Comparison of ENCODE assay signal across 9 cellular contexts in genomic region chr22:45867118-45867905, GRCh38.
A peak's percentile ranks its signal among the peaks of the same experiment; 100 is the strongest.
DNase-seq lines count a peak whose midpoint lies in the region; FAIRE-seq and TF ChIP-seq lines count a peak whose summit lies in the region.
"Had no signal": no experiment of that assay in that cellular context is flagged by ENCODE, and none has a peak within 500 bp of the region (broad histone marks: within the 10 kb centered on the region; RNA-seq: fewer than 3 reads in every experiment).

No MANE protein-coding gene starts in this region.

- H3K9ac ChIP-seq in keratinocyte (ENCODE audit: control insufficient read depth, extremely low read depth, insufficient read depth, low read length), result no peak overlapping the region

- no peak for FAIRE-seq in keratinocyte (lab: Jason Lieb, UNC)

- DNase-seq in H7 (peak; percentile 91), coronary artery (ENCODE audit: low spot score) (no peak), keratinocyte (ENCODE audit: low read depth, low spot score) (no peak), HUDEP-2 (lab: John Stamatoyannopoulos, UW; ENCODE audit: unreplicated experiment in 76 of 76) (no peak), NOMO-1 treated with DMSO at 0.1 percent for 48 hours (lab: John Stamatoyannopoulos, UW; ENCODE audit: unreplicated experiment) (no peak), DMS 273 treated with DMSO at 0.1 percent for 48 hours (lab: John Stamatoyannopoulos, UW) (no peak)
- DNase-seq in stimulated activated CD4-positive, alpha-beta T cell treated with anti-CD3 and anti-CD28 coated beads, Interleukin-4, amount 100 ng/mL, for 24 hours, result no peak
- DNase-seq: stimulated activated CD4-positive, alpha-beta T cell treated with anti-CD3 and anti-CD28 coated beads, Interleukin-1b, Interleukin-23, amount 100 ng/mL, for 48 hours had no signal

- H3K27ac ChIP-seq in coronary artery (no peak overlapping the region), keratinocyte (ENCODE audit: control insufficient read depth, insufficient read depth, low read length) (no peak overlapping the region), skin epidermis (peak overlapping the region in 3 of 21 experiments; percentile 20 to 34 (median 27))

- dilution Hi-C loops in keratinocyte (cut with MboI; ENCODE audit: extremely low pct_ligation_motif_present, low sequenced_read_pairs), result no loop called here

- H3K9me3 ChIP-seq in keratinocyte (ENCODE audit: control insufficient read depth, low read depth, low read length), result no peaks in the 10 kb centered on the region

- H3K79me2 ChIP-seq in keratinocyte (ENCODE audit: control insufficient read depth, insufficient read depth, low read length), result no peaks in the 10 kb centered on the region

- H3K4me1 ChIP-seq in keratinocyte (ENCODE audit: control insufficient read depth, extremely low read depth, insufficient read depth, low read length), result peaks cover 33% of the 10 kb centered on the region

- peaks cover 36% of the 10 kb centered on the region for H3K27me3 ChIP-seq in H7 (ENCODE audit: control insufficient read depth, insufficient read depth, low read length)
- peaks cover 54% of the 10 kb centered on the region for H3K27me3 ChIP-seq in keratinocyte (ENCODE audit: control insufficient read depth, extremely low read depth, insufficient read depth, low read length)

- TF ChIP-seq CTCF in coronary artery (IDR thresholded peaks at IDR 0.05) (no peak), keratinocyte (optimal IDR thresholded peaks at IDR 0.05 in 1 of 3, IDR thresholded peaks at IDR 0.05 in 1 of 3, conservative IDR thresholded peaks at IDR 0.05 in 1 of 3; ENCODE audit: extremely low read depth in 1 of 3, insufficient read depth in 2 of 3, low read length in 3 of 3) (peak in 1 of 3 experiments; percentile 57)

- H3K4me3 ChIP-seq in H7 (ENCODE audit: insufficient read depth, low read depth, low read length) (peak overlapping the region; percentile 17; the same call in 1 of the 2 replicates), coronary artery (peak overlapping the region; percentile 58), keratinocyte (ENCODE audit: control insufficient read depth in 2 of 3, extremely low read depth in 1 of 3, insufficient read depth in 2 of 3, low read depth in 1 of 3, low read length in 3 of 3) (peak overlapping the region in 2 of 3 experiments; percentile 18 to 54), skin epidermis (peak overlapping the region in 6 of 7 experiments; percentile 0 to 37 (median 13))

- no peaks in the 10 kb centered on the region for H4K20me1 ChIP-seq in keratinocyte (ENCODE audit: control insufficient read depth, extremely low read depth, insufficient read depth, low read length)

- H3K36me3 ChIP-seq in H7 (replicated peaks; ENCODE audit: control insufficient read depth, insufficient read depth, low read length), result no peaks in the 10 kb centered on the region
- H3K36me3 ChIP-seq in keratinocyte (ENCODE audit: control insufficient read depth in 2 of 2, extremely low read depth in 1 of 2, insufficient read depth in 2 of 2, low read length in 2 of 2), result no peaks in the 10 kb centered on the region

- H3K4me2 ChIP-seq in keratinocyte (ENCODE audit: control insufficient read depth, extremely low read depth, insufficient read depth, low read depth, low read length), result peak overlapping the region; percentile 66

- H3K9me1 ChIP-seq in keratinocyte (ENCODE audit: control insufficient read depth, extremely low read depth, insufficient read depth, low read length), result no peaks in the 10 kb centered on the region

- no peak overlapping the region for H2AFZ ChIP-seq in keratinocyte (ENCODE audit: control insufficient read depth, low read length)
